ENCODE assay signal across 23 cellular contexts in genomic region chr12:123085046-123085445, GRCh38.
DNase-seq lines count a peak whose midpoint lies in the region; ATAC-seq and TF ChIP-seq lines count a peak whose summit lies in the region.
"Had no signal": no experiment of that assay in that cellular context is flagged by ENCODE, and none has a peak within 500 bp of the region (broad histone marks: within the 10 kb centered on the region; RNA-seq: fewer than 3 reads in every experiment).

No MANE protein-coding gene starts in this region.

- H3K27ac Mint-ChIP-seq in naive B cell: peak overlapping the region; percentile 24 to 96 (median 78)
- H3K27ac Mint-ChIP-seq in activated CD4-positive, alpha-beta T cell treated with anti-CD3 and anti-CD28 coated beads, Interleukin-2, amount 10 ng/mL, durations not matched to agents 24 days and 14 days: no peak overlapping the region
- H3K27ac Mint-ChIP-seq: activated CD4-positive, alpha-beta T cell treated with anti-CD3 and anti-CD28 coated beads, Interleukin-2, amount 10 ng/mL, durations not matched to agents 7 days and 5 days; activated T-helper 2 cell treated with anti-CD3 and anti-CD28 coated beads, Interferon-gamma antibody, Interleukin-2, Interleukin-4, amounts not matched to agents 10 μg/mL and 5 μg/mL and 100 μg/mL, durations not matched to agents 14 hours and 24 hours and 36 hours; endodermal cell; T-cell had no signal

- peak overlapping the region in 10 of 11 experiments; percentile 5 to 88 (median 70); a peak in 16 of 22 replicates for H3K4me2 ChIP-seq in BLaER1 treated with 17β-estradiol and CSF1 and Interleukin-3, amounts not matched to agents 10 nM and 100 nM
- H3K4me2 ChIP-seq in HCT116 (ENCODE audit: low read length) (peak overlapping the region; percentile 57), trophoblast cell (ENCODE audit: low read length) (no peak overlapping the region)

- no peak overlapping the region for H3K14ac ChIP-seq in trophoblast cell (ENCODE audit: low read length)

- H3K36me3 ChIP-seq in BLaER1 treated with 17β-estradiol and CSF1 and Interleukin-3, amounts not matched to agents 10 nM and 100 nM: no peaks in the 10 kb centered on the region
- H3K36me3 ChIP-seq in HCT116 (ENCODE audit: control insufficient read depth in 1 of 2, insufficient read depth in 2 of 2, low read length in 2 of 2) (no peaks in the 10 kb centered on the region), trophoblast cell (ENCODE audit: control insufficient read depth in 1 of 2, insufficient read depth in 2 of 2, low read length in 2 of 2) (no peaks in the 10 kb centered on the region), testis (ENCODE audit: low read depth, missing control alignments) (no peaks in the 10 kb centered on the region)
- H3K36me3 ChIP-seq: brain microvascular endothelial cell, pancreas, right lobe of liver had no signal

- DNase-seq in HCT116 (ENCODE audit: low read depth, low spot score) (no peak), RWPE1 (ENCODE audit: low spot score) (no peak), naive B cell (peak; percentile 36), trophoblast cell (no peak), testis (no peak)
- DNase-seq in activated CD4-positive, alpha-beta T cell treated with anti-CD3 and anti-CD28 coated beads, Interleukin-2, amount 10 ng/mL, durations not matched to agents 24 days and 14 days: no peak
- DNase-seq: activated CD4-positive, alpha-beta T cell treated with anti-CD3 and anti-CD28 coated beads, Interleukin-2, amount 10 ng/mL, durations not matched to agents 7 days and 5 days; activated CD8-positive, alpha-beta memory T cell treated with anti-CD3 and anti-CD28 coated beads, Interleukin-2, amount 50 U/mL, for 4 hours; brain microvascular endothelial cell; CD8-positive, alpha-beta memory T cell; cortex of kidney; endodermal cell; GF-D8; KBM-7; midbrain; NCI-H1694 treated with DMSO at 0.1 percent for 48 hours; SIG-M5; T-cell had no signal

- no peak overlapping the region for H3K9ac ChIP-seq in BLaER1 treated with 17β-estradiol and CSF1 and Interleukin-3, amounts not matched to agents 10 nM and 100 nM
- peak overlapping the region; percentile 8; the same call in 1 of the 2 replicates for H3K9ac ChIP-seq in HCT116 (ENCODE audit: low read length)
- H3K9ac ChIP-seq in trophoblast cell (ENCODE audit: low read length): no peak overlapping the region

- no peak for TF ChIP-seq CTCF in HCT116 (IDR thresholded peaks at IDR 0.05 in 2 of 3, conservative IDR thresholded peaks at IDR 0.05 in 1 of 3; ENCODE audit: borderline replicate concordance in 1 of 3, insufficient read depth in 1 of 3, low read depth in 2 of 3, low read length in 2 of 3)
- TF ChIP-seq CTCF in RWPE1 (conservative IDR thresholded peaks at IDR 0.05; ENCODE audit: low read depth): no peak
- TF ChIP-seq CTCF in testis (IDR thresholded peaks at IDR 0.05): no peak

- H3K27me3 ChIP-seq in BLaER1 treated with 17β-estradiol and CSF1 and Interleukin-3, amounts not matched to agents 10 nM and 100 nM: no peaks in the 10 kb centered on the region
- H3K27me3 ChIP-seq in HCT116 (ENCODE audit: insufficient read depth, low read length): no peaks in the 10 kb centered on the region
- H3K27me3 ChIP-seq in trophoblast cell (ENCODE audit: insufficient read depth, low read length): no peaks in the 10 kb centered on the region
- no peaks in the 10 kb centered on the region for H3K27me3 ChIP-seq in testis
- H3K27me3 ChIP-seq: brain microvascular endothelial cell, pancreas, right lobe of liver had no signal

- peaks cover 0 to 42% (median 0%) of the 10 kb centered on the region in 11 experiments; a peak in 6 of 22 replicates for H4K20me1 ChIP-seq in BLaER1 treated with 17β-estradiol and CSF1 and Interleukin-3, amounts not matched to agents 10 nM and 100 nM
- H4K20me1 ChIP-seq in HCT116 (ENCODE audit: insufficient read depth): no peaks in the 10 kb centered on the region

- H4K8ac ChIP-seq in trophoblast cell (ENCODE audit: low read depth, low read length): no peak overlapping the region

- H3K4me1 ChIP-seq in BLaER1 treated with 17β-estradiol and CSF1 and Interleukin-3, amounts not matched to agents 10 nM and 100 nM: peaks cover 36 to 87% (median 62%) of the 10 kb centered on the region in 10 experiments
- H3K4me1 ChIP-seq in HCT116 (ENCODE audit: control insufficient read depth in 1 of 2, insufficient read depth in 2 of 2, low read length in 2 of 2) (peaks cover 24 to 66% of the 10 kb centered on the region in 2 experiments), trophoblast cell (ENCODE audit: control insufficient read depth in 1 of 2, insufficient read depth in 2 of 2, low read length in 2 of 2) (no peaks in the 10 kb centered on the region), testis (peaks cover 17% of the 10 kb centered on the region)

- H3K4me3 Mint-ChIP-seq in naive B cell: peak overlapping the region; percentile 33 to 91 (median 82)
- no peak overlapping the region for H3K4me3 Mint-ChIP-seq in activated CD4-positive, alpha-beta T cell treated with anti-CD3 and anti-CD28 coated beads, Interleukin-2, amount 10 ng/mL, durations not matched to agents 24 days and 14 days
- H3K4me3 Mint-ChIP-seq: activated CD4-positive, alpha-beta T cell treated with anti-CD3 and anti-CD28 coated beads, Interleukin-2, amount 10 ng/mL, durations not matched to agents 7 days and 5 days; CD8-positive, alpha-beta memory T cell; endodermal cell; nephron; T-cell had no signal

- H4K91ac ChIP-seq in trophoblast cell (ENCODE audit: low read depth, low read length): no peak overlapping the region

- H3K4me3 ChIP-seq in BLaER1 treated with 17β-estradiol and CSF1 and Interleukin-3, amounts not matched to agents 10 nM and 100 nM: no peak overlapping the region
- no peak overlapping the region for H3K4me3 ChIP-seq in HCT116 (replicated peaks in 1 of 2; ENCODE audit: low read depth in 1 of 2, low read length in 2 of 2)
- H3K4me3 ChIP-seq in trophoblast cell (ENCODE audit: low read depth, low read length): no peak overlapping the region
- H3K4me3 ChIP-seq in testis: no peak overlapping the region
- H3K4me3 ChIP-seq: pancreas, right lobe of liver had no signal

- no peak overlapping the region for H2BK12ac ChIP-seq in trophoblast cell (ENCODE audit: low read length)

- no peak overlapping the region for H4K12ac ChIP-seq in trophoblast cell (ENCODE audit: low read depth, low read length)

- BruUV-seq in HCT116 (replicated peaks; lab: Mats Ljungman, UMichigan): no TSS peak

- H3K79me2 ChIP-seq in HCT116 (ENCODE audit: insufficient read depth, low read length): no peaks in the 10 kb centered on the region
- H3K79me2 ChIP-seq in trophoblast cell (ENCODE audit: control insufficient read depth, insufficient read depth, low read length, poor library complexity): no peaks in the 10 kb centered on the region

- no peaks in the 10 kb centered on the region for H3K27me3 Mint-ChIP-seq in naive B cell
- H3K27me3 Mint-ChIP-seq in activated CD4-positive, alpha-beta T cell treated with anti-CD3 and anti-CD28 coated beads, Interleukin-2, amount 10 ng/mL, durations not matched to agents 24 days and 14 days: no peaks in the 10 kb centered on the region
- H3K27me3 Mint-ChIP-seq: activated CD4-positive, alpha-beta T cell treated with anti-CD3 and anti-CD28 coated beads, Interleukin-2, amount 10 ng/mL, durations not matched to agents 7 days and 5 days; CD8-positive, alpha-beta memory T cell; T-cell had no signal

- POLR2A ChIA-PET in HCT116 (lab: Charles Lee): interaction anchor here (1.8 kb wide), 1 partner anchor 148 kb away, joined by 4 read pairs; the partner anchor contains the start of genes MPHOSPH9 and MTRFR
- POLR2A ChIA-PET in RWPE1 (lab: Yijun Ruan, JAX; ENCODE audit: low non-redundant PET): no interaction called here

- H2BK120ac ChIP-seq in trophoblast cell (ENCODE audit: insufficient read depth, low read length, poor library complexity): no peak overlapping the region

- H3K18ac ChIP-seq in trophoblast cell (ENCODE audit: low read length): no peak overlapping the region

- TF ChIP-seq RAD21 in HCT116 (IDR thresholded peaks at IDR 0.05; ENCODE audit: low read depth): no peak

- H3K4ac ChIP-seq in trophoblast cell (ENCODE audit: low read depth, low read length): no peak overlapping the region

- H2AK5ac ChIP-seq in trophoblast cell (ENCODE audit: low read length): no peak overlapping the region

- H3K9me3 ChIP-seq in BLaER1 treated with 17β-estradiol and CSF1 and Interleukin-3, amounts not matched to agents 10 nM and 100 nM (replicated peaks in 1 of 11): no peaks in the 10 kb centered on the region
- no peaks in the 10 kb centered on the region for H3K9me3 ChIP-seq in HCT116 (ENCODE audit: control insufficient read depth in 1 of 2, insufficient read depth in 1 of 2, low read depth in 1 of 2, low read length in 2 of 2)
- H3K9me3 ChIP-seq in trophoblast cell (ENCODE audit: insufficient read depth, low read depth, low read length): peaks cover 2% of the 10 kb centered on the region
- no peaks in the 10 kb centered on the region for H3K9me3 ChIP-seq in testis
- H3K9me3 ChIP-seq: pancreas, right lobe of liver had no signal

- intact Hi-C loops in HCT116 (cut with micrococcal nuclease) (no loop called here), testis (cut with DNase I; ENCODE audit: low total_unique reads) (no loop called here)
- intact Hi-C loops in activated CD4-positive, alpha-beta T cell treated with anti-CD3 and anti-CD28 coated beads, Interleukin-2, amount 10 ng/mL, durations not matched to agents 24 days and 14 days (cut with micrococcal nuclease): no loop called here

- no peak overlapping the region for H2BK5ac ChIP-seq in trophoblast cell (ENCODE audit: low read depth, low read length, poor library complexity)

- no peaks in the 10 kb centered on the region for H3K79me1 ChIP-seq in trophoblast cell (ENCODE audit: low read length)

- CTCF ChIA-PET in HCT116 (lab: Charles Lee) (no interaction called here), RWPE1 (lab: Yijun Ruan, JAX) (no interaction called here)

- RAD21 ChIA-PET in HCT116 (lab: Charles Lee; ENCODE audit: low non-redundant PET in 1 of 2, low total read pairs in 2 of 2, uncharacterized antibody in 2 of 2, unreplicated experiment in 2 of 2): no interaction called here

- ATAC-seq in HCT116: no peak
- ATAC-seq in naive B cell (ENCODE audit: low read depth in 2 of 2): peak; percentile 33 to 48

- no peaks in the 10 kb centered on the region for H3K36me3 Mint-ChIP-seq in naive B cell
- peaks cover 2% of the 10 kb centered on the region for H3K36me3 Mint-ChIP-seq in activated CD4-positive, alpha-beta T cell treated with anti-CD3 and anti-CD28 coated beads, Interleukin-2, amount 10 ng/mL, durations not matched to agents 24 days and 14 days (ENCODE audit: low read depth)
- H3K36me3 Mint-ChIP-seq: T-cell had no signal

- peaks cover 52 to 85% (median 83%) of the 10 kb centered on the region in 3 donors for H3K4me1 Mint-ChIP-seq in naive B cell
- H3K4me1 Mint-ChIP-seq in activated CD4-positive, alpha-beta T cell treated with anti-CD3 and anti-CD28 coated beads, Interleukin-2, amount 10 ng/mL, durations not matched to agents 24 days and 14 days: peaks cover 8% of the 10 kb centered on the region

- TF ChIP-seq POLR2A in HCT116 (IDR thresholded peaks at IDR 0.05; ENCODE audit: borderline replicate concordance, extremely low read depth, insufficient read depth, insufficient read length) (no peak), testis (IDR thresholded peaks at IDR 0.05) (no peak)

- WGBS in trophoblast cell (ENCODE audit: extremely low coverage, insufficient coverage, insufficient read length): no CpG with 5 or more reads among the region's 4 CpGs
- WGBS in testis, 2 donors: 92% methylated on average over 4 of the region's 4 CpGs

- no peaks in the 10 kb centered on the region for H3K9me3 Mint-ChIP-seq in naive B cell
- H3K9me3 Mint-ChIP-seq in activated CD4-positive, alpha-beta T cell treated with anti-CD3 and anti-CD28 coated beads, Interleukin-2, amount 10 ng/mL, durations not matched to agents 24 days and 14 days: no peaks in the 10 kb centered on the region
- H3K9me3 Mint-ChIP-seq: activated CD4-positive, alpha-beta T cell treated with anti-CD3 and anti-CD28 coated beads, Interleukin-2, amount 10 ng/mL, durations not matched to agents 7 days and 5 days; activated T-helper 2 cell treated with anti-CD3 and anti-CD28 coated beads, Interferon-gamma antibody, Interleukin-2, Interleukin-4, amounts not matched to agents 10 μg/mL and 5 μg/mL and 100 μg/mL, durations not matched to agents 14 hours and 24 hours and 36 hours; CD8-positive, alpha-beta memory T cell; endodermal cell; nephron; T-cell had no signal

- H2AFZ ChIP-seq in HCT116 (ENCODE audit: low read depth, low read length, poor library complexity, severe bottlenecking) (no peak overlapping the region), trophoblast cell (ENCODE audit: insufficient read depth, low read length, poor library complexity) (no peak overlapping the region)

- no peak overlapping the region for H3K23ac ChIP-seq in trophoblast cell (ENCODE audit: low read length)

- H3K27ac ChIP-seq in BLaER1 treated with 17β-estradiol and CSF1 and Interleukin-3, amounts not matched to agents 10 nM and 100 nM: no peak overlapping the region; a peak in 1 of 22 replicates
- H3K27ac ChIP-seq in HCT116 (ENCODE audit: low read depth, low read length) (no peak overlapping the region), RWPE1 (peak overlapping the region; percentile 14; the same call in 1 of the 2 replicates), trophoblast cell (ENCODE audit: low read depth, low read length) (no peak overlapping the region), testis (no peak overlapping the region)
- H3K27ac ChIP-seq: brain microvascular endothelial cell, right lobe of liver had no signal

- H3K9me2 ChIP-seq in HCT116 (ENCODE audit: insufficient read depth): no peaks in the 10 kb centered on the region
